Comparison of ENCODE assay signal across 8 cellular contexts in genomic region chr13:94601446-94602431, GRCh38.
DNase-seq lines count a peak whose midpoint lies in the region; ATAC-seq lines count a peak whose summit lies in the region.

GPR180 (plus strand) TSS chr13:94601857; CDS start chr13:94601928, 71 bp downstream.

- peaks cover 5% of the 10 kb centered on the region for H3K27me3 Mint-ChIP-seq in dendritic cell treated with granulocyte-macrophage colony-stimulating factor and Interleukin-4, amounts not matched to agents 40 ng/mL and 50 ng/mL, for 4 days

- H3K9me3 Mint-ChIP-seq in dendritic cell treated with granulocyte-macrophage colony-stimulating factor and Interleukin-4, amounts not matched to agents 40 ng/mL and 50 ng/mL, for 4 days = peaks cover 10% of the 10 kb centered on the region

- DNase-seq in C1 segment of cervical spinal cord (lab: John Stamatoyannopoulos, UW) = peak; percentile 35 to 99 (median 90)
- peak; percentile 100 for DNase-seq in NCI-H526 (lab: John Stamatoyannopoulos, UW)
- peak; percentile 81 for DNase-seq in activated CD4-positive, alpha-beta T cell treated with anti-CD3 and anti-CD28 coated beads, Interleukin-2, amount 50 U/mL, for 1 hour
- DNase-seq in left kidney (ENCODE audit: low read depth, low spot score) = peak; percentile 100
- peak; percentile 94 for DNase-seq in stimulated activated CD4-positive, alpha-beta T cell treated with anti-CD3 and anti-CD28 coated beads, Interleukin-1b, Interleukin-23, amount 100 ng/mL, for 48 hours

- peak within 1 kb of the TSS; percentile 86 for H3K4me3 Mint-ChIP-seq in dendritic cell treated with granulocyte-macrophage colony-stimulating factor and Interleukin-4, amounts not matched to agents 40 ng/mL and 50 ng/mL, for 4 days

- ATAC-seq in GM19328 (IDR thresholded peaks at IDR 0.05; ENCODE audit: unreplicated experiment) (peak; percentile 99), HG03469 (IDR thresholded peaks at IDR 0.05; ENCODE audit: unreplicated experiment) (peak; percentile 99)

- intact Hi-C loops in dendritic cell treated with granulocyte-macrophage colony-stimulating factor and Interleukin-4, amounts not matched to agents 40 ng/mL and 50 ng/mL, for 4 days (cut with micrococcal nuclease) = loop anchor here (5.0 kb wide), 1 partner anchor 626 kb away; no protein-coding TSS in a partner anchor

- peak within 1 kb of the TSS; percentile 73 for H3K27ac Mint-ChIP-seq in dendritic cell treated with granulocyte-macrophage colony-stimulating factor and Interleukin-4, amounts not matched to agents 40 ng/mL and 50 ng/mL, for 4 days

- H3K4me1 Mint-ChIP-seq in dendritic cell treated with granulocyte-macrophage colony-stimulating factor and Interleukin-4, amounts not matched to agents 40 ng/mL and 50 ng/mL, for 4 days (ENCODE audit: low read depth) = peaks cover 18% of the 10 kb centered on the region

- H3K36me3 Mint-ChIP-seq in dendritic cell treated with granulocyte-macrophage colony-stimulating factor and Interleukin-4, amounts not matched to agents 40 ng/mL and 50 ng/mL, for 4 days (ENCODE audit: low read depth) = peaks cover 9% of the 10 kb centered on the region

Comparison
In these comparisons a context has a peak if more than half of its experiments do, and no peak if none do; other contexts are left out.
1. Peak in every context shown above with its lines: DNase-seq and ATAC-seq.